Comparison of ENCODE assay signal across 1 cellular context in genomic region chrX:71365356-71365875, GRCh38.
TF ChIP-seq lines count a peak whose summit lies in the region.

No MANE protein-coding gene starts in this region.

TF ChIP-seq in GM12878, 131 proteins besides CTCF, POLR2A, EP300 and RAD21 (continued from another document):
- TF ChIP-seq, protein P1, sequence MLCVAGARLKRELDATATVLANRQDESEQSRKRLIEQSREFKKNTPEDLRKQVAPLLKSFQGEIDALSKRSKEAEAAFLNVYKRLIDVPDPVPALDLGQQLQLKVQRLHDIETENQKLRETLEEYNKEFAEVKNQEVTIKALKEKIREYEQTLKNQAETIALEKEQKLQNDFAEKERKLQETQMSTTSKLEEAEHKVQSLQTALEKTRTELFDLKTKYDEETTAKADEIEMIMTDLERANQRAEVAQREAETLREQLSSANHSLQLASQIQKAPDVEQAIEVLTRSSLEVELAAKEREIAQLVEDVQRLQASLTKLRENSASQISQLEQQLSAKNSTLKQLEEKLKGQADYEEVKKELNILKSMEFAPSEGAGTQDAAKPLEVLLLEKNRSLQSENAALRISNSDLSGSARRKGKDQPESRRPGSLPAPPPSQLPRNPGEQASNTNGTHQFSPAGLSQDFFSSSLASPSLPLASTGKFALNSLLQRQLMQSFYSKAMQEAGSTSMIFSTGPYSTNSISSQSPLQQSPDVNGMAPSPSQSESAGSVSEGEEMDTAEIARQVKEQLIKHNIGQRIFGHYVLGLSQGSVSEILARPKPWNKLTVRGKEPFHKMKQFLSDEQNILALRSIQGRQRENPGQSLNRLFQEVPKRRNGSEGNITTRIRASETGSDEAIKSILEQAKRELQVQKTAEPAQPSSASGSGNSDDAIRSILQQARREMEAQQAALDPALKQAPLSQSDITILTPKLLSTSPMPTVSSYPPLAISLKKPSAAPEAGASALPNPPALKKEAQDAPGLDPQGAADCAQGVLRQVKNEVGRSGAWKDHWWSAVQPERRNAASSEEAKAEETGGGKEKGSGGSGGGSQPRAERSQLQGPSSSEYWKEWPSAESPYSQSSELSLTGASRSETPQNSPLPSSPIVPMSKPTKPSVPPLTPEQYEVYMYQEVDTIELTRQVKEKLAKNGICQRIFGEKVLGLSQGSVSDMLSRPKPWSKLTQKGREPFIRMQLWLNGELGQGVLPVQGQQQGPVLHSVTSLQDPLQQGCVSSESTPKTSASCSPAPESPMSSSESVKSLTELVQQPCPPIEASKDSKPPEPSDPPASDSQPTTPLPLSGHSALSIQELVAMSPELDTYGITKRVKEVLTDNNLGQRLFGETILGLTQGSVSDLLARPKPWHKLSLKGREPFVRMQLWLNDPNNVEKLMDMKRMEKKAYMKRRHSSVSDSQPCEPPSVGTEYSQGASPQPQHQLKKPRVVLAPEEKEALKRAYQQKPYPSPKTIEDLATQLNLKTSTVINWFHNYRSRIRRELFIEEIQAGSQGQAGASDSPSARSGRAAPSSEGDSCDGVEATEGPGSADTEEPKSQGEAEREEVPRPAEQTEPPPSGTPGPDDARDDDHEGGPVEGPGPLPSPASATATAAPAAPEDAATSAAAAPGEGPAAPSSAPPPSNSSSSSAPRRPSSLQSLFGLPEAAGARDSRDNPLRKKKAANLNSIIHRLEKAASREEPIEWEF (IDR thresholded peaks at IDR 0.05; ENCODE audit: insufficient replicate concordance, low read depth, low read length), result peak; percentile 10
- TF ChIP-seq CREM (IDR thresholded peaks at IDR 0.05; ENCODE audit: low read depth) (peak; percentile 15; the same call in 1 of the 2 replicates), CEBPZ (IDR thresholded peaks at IDR 0.05; ENCODE audit: low read depth, low read length) (no peak), REST (IDR thresholded peaks at IDR 0.05; ENCODE audit: low read depth, low read length) (0 out of 2 replicates have a peak, but pooled peaks have one; percentile 15), SIN3A (IDR thresholded peaks at IDR 0.05; ENCODE audit: low read depth, low read length) (0 out of 2 replicates have a peak, but pooled peaks have one; percentile 0), NFYA (IDR thresholded peaks at IDR 0.05; ENCODE audit: borderline replicate concordance, low read depth, low read length) (no peak), POU2F2 (IDR thresholded peaks at IDR 0.05; ENCODE audit: borderline replicate concordance, low read depth, low read length) (no peak), PML (IDR thresholded peaks at IDR 0.05; ENCODE audit: low read length) (peak; percentile 87), FOXM1 (IDR thresholded peaks at IDR 0.05; ENCODE audit: low read depth, low read length) (peak; percentile 33; the same call in 1 of the 2 replicates), TAF1 (IDR thresholded peaks at IDR 0.05; ENCODE audit: borderline replicate concordance, low read depth, low read length) (peak; percentile 95; the same call in 1 of the 2 replicates), SMAD5 (IDR thresholded peaks at IDR 0.05; ENCODE audit: low read depth) (peak; percentile 71; the same call in 1 of the 2 replicates), ZNF207 (IDR thresholded peaks at IDR 0.05; ENCODE audit: borderline replicate concordance) (0 out of 2 replicates have a peak, but pooled peaks have one; percentile 33), MLLT1 (IDR thresholded peaks at IDR 0.05) (peak; percentile 16; the same call in 1 of the 2 replicates), HDGF (IDR thresholded peaks at IDR 0.05) (no peak), NKRF (conservative IDR thresholded peaks at IDR 0.05) (peak; percentile 35; the same call in 1 of the 2 replicates), RUNX3 (IDR thresholded peaks at IDR 0.05; ENCODE audit: low read length) (no peak), CBX5 (IDR thresholded peaks at IDR 0.05; ENCODE audit: low read depth) (no peak)
